Comparison of ENCODE assay signal across 1 cellular context in the genomic region with DNA sequence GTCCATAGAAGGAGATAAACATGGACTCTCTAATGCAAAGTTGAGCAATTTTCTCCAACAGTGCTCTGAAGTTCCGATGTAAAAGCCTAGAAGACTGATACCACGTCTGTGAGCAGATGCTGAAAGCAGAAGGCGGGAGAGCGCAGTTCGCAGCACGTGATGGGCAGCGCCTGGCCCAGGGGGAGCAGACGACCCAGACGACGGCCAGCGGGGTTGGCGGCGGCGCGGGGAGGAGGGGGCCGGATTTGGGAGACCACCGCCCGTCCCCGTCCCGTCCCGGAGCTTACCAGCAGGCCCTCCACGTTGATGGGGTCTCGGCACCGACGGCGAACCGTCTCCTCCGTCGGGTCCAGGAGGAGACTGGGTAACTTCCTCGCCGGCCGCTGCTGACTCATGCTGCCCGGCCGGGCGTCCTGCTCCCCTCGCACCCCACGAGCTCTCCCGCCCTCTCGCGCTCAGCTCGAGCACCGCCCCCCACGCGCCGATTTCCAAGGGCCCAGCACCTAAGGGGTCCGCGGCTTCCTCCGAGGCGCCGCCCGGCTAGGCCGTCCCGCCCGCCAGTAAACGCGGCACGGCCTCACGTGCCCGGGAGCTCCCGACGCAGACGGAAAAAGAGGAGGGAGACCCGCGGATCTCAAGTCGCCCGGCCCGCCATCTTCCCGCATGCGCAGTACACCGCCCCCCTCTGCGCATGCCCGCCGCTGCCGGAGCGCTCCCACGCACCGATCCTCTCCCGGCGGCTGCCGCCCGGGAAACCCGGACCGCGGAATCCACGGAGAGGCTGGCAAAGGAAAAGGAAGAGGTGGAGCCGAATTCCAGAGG.
TF ChIP-seq lines count a peak whose summit lies in the region.

A gene with protein sequence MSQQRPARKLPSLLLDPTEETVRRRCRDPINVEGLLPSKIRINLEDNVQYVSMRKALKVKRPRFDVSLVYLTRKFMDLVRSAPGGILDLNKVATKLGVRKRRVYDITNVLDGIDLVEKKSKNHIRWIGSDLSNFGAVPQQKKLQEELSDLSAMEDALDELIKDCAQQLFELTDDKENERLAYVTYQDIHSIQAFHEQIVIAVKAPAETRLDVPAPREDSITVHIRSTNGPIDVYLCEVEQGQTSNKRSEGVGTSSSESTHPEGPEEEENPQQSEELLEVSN (minus strand): TSS at position 677 of the 822 bp plus-strand sequence. CDS start 282 bp downstream, at position 395.

TF ChIP-seq in K562, 482 proteins besides CTCF, POLR2A, EP300 and RAD21 (continued from another document and continues in another):
- TF ChIP-seq, protein P1, sequence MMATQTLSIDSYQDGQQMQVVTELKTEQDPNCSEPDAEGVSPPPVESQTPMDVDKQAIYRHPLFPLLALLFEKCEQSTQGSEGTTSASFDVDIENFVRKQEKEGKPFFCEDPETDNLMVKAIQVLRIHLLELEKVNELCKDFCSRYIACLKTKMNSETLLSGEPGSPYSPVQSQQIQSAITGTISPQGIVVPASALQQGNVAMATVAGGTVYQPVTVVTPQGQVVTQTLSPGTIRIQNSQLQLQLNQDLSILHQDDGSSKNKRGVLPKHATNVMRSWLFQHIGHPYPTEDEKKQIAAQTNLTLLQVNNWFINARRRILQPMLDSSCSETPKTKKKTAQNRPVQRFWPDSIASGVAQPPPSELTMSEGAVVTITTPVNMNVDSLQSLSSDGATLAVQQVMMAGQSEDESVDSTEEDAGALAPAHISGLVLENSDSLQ (IDR thresholded peaks at IDR 0.05), result peak; percentile 41; the same call in 1 of the 2 replicates
- TF ChIP-seq SRSF9 (IDR thresholded peaks at IDR 0.05; ENCODE audit: borderline replicate concordance, low read depth, low read length) (no peak), RBBP5 (IDR thresholded peaks at IDR 0.05; ENCODE audit: borderline replicate concordance, insufficient read depth, low read length, poor library complexity, severe bottlenecking) (peak; percentile 93), FOXK1 (CRISPR knock-in tag; IDR thresholded peaks at IDR 0.05; ENCODE audit: borderline replicate concordance) (peak; percentile 89; the same call in 1 of the 2 replicates), RBFOX2 (IDR thresholded peaks at IDR 0.05; ENCODE audit: low read depth, low read length) (peak; percentile 92), TSC22D4 (tag; IDR thresholded peaks at IDR 0.05) (no peak), ZNF766 (CRISPR knock-in tag; conservative IDR thresholded peaks at IDR 0.05) (peak; percentile 57), SMC3 (conservative IDR thresholded peaks at IDR 0.05; ENCODE audit: insufficient read depth, low read depth, low read length) (no peak), RBM22 (IDR thresholded peaks at IDR 0.05; ENCODE audit: low read depth, low read length, poor library complexity, severe bottlenecking) (no peak), BRF1 (IDR thresholded peaks at IDR 0.05; ENCODE audit: borderline replicate concordance, extremely low read depth, insufficient read length) (no peak), SRSF7 (optimal IDR thresholded peaks at IDR 0.05; ENCODE audit: low read depth, low read length) (no peak), MIER1 (IDR thresholded peaks at IDR 0.05; ENCODE audit: low read depth) (no peak), NR1H2 (CRISPR knock-in tag; IDR thresholded peaks at IDR 0.05) (peak; percentile 99), HNRNPL (IDR thresholded peaks at IDR 0.05; ENCODE audit: low read depth, low read length) (no peak), ZNF184 (CRISPR knock-in tag; IDR thresholded peaks at IDR 0.05) (no peak), RFX1 (IDR thresholded peaks at IDR 0.05) (no peak), DMBX1 (CRISPR knock-in tag; IDR thresholded peaks at IDR 0.05; ENCODE audit: borderline replicate concordance) (no peak; the same call in 1 of the 2 replicates), NR2C2 (CRISPR knock-in tag; IDR thresholded peaks at IDR 0.05) (peak; percentile 81; the same call in 1 of the 2 replicates), NR2C2 (tag; IDR thresholded peaks at IDR 0.05) (peak; percentile 39; the same call in 1 of the 2 replicates), HSF4 (CRISPR knock-in tag; IDR thresholded peaks at IDR 0.05; ENCODE audit: borderline replicate concordance) (no peak), PYGO2 (tag; IDR thresholded peaks at IDR 0.05) (no peak), DNMT1 (IDR thresholded peaks at IDR 0.05) (no peak), C11orf30 (IDR thresholded peaks at IDR 0.05; ENCODE audit: low read depth) (peak; percentile 94), FOXJ2 (tag; IDR thresholded peaks at IDR 0.05) (peak; percentile 52; the same call in 1 of the 2 replicates), TEAD1 (CRISPR knock-in tag; IDR thresholded peaks at IDR 0.05) (peak; percentile 53 to 97; a peak in 3 of 4 replicates), THRAP3 (IDR thresholded peaks at IDR 0.05; ENCODE audit: borderline replicate concordance) (peak; percentile 95), LARP7 (IDR thresholded peaks at IDR 0.05) (no peak), ZNF785 (CRISPR knock-in tag; IDR thresholded peaks at IDR 0.05) (no peak)
- TF ChIP-seq, protein P2, sequence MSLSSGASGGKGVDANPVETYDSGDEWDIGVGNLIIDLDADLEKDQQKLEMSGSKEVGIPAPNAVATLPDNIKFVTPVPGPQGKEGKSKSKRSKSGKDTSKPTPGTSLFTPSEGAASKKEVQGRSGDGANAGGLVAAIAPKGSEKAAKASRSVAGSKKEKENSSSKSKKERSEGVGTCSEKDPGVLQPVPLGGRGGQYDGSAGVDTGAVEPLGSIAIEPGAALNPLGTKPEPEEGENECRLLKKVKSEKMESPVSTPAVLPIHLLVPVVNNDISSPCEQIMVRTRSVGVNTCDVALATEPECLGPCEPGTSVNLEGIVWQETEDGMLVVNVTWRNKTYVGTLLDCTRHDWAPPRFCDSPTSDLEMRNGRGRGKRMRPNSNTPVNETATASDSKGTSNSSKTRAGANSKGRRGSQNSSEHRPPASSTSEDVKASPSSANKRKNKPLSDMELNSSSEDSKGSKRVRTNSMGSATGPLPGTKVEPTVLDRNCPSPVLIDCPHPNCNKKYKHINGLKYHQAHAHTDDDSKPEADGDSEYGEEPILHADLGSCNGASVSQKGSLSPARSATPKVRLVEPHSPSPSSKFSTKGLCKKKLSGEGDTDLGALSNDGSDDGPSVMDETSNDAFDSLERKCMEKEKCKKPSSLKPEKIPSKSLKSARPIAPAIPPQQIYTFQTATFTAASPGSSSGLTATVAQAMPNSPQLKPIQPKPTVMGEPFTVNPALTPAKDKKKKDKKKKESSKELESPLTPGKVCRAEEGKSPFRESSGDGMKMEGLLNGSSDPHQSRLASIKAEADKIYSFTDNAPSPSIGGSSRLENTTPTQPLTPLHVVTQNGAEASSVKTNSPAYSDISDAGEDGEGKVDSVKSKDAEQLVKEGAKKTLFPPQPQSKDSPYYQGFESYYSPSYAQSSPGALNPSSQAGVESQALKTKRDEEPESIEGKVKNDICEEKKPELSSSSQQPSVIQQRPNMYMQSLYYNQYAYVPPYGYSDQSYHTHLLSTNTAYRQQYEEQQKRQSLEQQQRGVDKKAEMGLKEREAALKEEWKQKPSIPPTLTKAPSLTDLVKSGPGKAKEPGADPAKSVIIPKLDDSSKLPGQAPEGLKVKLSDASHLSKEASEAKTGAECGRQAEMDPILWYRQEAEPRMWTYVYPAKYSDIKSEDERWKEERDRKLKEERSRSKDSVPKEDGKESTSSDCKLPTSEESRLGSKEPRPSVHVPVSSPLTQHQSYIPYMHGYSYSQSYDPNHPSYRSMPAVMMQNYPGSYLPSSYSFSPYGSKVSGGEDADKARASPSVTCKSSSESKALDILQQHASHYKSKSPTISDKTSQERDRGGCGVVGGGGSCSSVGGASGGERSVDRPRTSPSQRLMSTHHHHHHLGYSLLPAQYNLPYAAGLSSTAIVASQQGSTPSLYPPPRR (CRISPR knock-in tag; IDR thresholded peaks at IDR 0.05; ENCODE audit: borderline replicate concordance), result peak; percentile 97; the same call in 1 of the 2 replicates
- TF ChIP-seq, protein P3, sequence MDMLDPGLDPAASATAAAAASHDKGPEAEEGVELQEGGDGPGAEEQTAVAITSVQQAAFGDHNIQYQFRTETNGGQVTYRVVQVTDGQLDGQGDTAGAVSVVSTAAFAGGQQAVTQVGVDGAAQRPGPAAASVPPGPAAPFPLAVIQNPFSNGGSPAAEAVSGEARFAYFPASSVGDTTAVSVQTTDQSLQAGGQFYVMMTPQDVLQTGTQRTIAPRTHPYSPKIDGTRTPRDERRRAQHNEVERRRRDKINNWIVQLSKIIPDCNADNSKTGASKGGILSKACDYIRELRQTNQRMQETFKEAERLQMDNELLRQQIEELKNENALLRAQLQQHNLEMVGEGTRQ (CRISPR knock-in tag; IDR thresholded peaks at IDR 0.05), result peak; percentile 92
- TF ChIP-seq, protein P4, sequence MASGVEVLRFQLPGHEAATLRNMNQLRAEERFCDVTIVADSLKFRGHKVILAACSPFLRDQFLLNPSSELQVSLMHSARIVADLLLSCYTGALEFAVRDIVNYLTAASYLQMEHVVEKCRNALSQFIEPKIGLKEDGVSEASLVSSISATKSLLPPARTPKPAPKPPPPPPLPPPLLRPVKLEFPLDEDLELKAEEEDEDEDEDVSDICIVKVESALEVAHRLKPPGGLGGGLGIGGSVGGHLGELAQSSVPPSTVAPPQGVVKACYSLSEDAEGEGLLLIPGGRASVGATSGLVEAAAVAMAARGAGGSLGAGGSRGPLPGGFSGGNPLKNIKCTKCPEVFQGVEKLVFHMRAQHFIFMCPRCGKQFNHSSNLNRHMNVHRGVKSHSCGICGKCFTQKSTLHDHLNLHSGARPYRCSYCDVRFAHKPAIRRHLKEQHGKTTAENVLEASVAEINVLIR (CRISPR knock-in tag; IDR thresholded peaks at IDR 0.05), result no peak
- TF ChIP-seq, protein P5, sequence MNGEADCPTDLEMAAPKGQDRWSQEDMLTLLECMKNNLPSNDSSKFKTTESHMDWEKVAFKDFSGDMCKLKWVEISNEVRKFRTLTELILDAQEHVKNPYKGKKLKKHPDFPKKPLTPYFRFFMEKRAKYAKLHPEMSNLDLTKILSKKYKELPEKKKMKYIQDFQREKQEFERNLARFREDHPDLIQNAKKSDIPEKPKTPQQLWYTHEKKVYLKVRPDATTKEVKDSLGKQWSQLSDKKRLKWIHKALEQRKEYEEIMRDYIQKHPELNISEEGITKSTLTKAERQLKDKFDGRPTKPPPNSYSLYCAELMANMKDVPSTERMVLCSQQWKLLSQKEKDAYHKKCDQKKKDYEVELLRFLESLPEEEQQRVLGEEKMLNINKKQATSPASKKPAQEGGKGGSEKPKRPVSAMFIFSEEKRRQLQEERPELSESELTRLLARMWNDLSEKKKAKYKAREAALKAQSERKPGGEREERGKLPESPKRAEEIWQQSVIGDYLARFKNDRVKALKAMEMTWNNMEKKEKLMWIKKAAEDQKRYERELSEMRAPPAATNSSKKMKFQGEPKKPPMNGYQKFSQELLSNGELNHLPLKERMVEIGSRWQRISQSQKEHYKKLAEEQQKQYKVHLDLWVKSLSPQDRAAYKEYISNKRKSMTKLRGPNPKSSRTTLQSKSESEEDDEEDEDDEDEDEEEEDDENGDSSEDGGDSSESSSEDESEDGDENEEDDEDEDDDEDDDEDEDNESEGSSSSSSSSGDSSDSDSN (IDR thresholded peaks at IDR 0.05; ENCODE audit: borderline replicate concordance in 1 of 2, low read depth in 2 of 2, low read length in 2 of 2), result no peak
- TF ChIP-seq, protein P6, sequence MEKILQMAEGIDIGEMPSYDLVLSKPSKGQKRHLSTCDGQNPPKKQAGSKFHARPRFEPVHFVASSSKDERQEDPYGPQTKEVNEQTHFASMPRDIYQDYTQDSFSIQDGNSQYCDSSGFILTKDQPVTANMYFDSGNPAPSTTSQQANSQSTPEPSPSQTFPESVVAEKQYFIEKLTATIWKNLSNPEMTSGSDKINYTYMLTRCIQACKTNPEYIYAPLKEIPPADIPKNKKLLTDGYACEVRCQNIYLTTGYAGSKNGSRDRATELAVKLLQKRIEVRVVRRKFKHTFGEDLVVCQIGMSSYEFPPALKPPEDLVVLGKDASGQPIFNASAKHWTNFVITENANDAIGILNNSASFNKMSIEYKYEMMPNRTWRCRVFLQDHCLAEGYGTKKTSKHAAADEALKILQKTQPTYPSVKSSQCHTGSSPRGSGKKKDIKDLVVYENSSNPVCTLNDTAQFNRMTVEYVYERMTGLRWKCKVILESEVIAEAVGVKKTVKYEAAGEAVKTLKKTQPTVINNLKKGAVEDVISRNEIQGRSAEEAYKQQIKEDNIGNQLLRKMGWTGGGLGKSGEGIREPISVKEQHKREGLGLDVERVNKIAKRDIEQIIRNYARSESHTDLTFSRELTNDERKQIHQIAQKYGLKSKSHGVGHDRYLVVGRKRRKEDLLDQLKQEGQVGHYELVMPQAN (IDR thresholded peaks at IDR 0.05; ENCODE audit: borderline replicate concordance), result no peak
- TF ChIP-seq, protein P7, sequence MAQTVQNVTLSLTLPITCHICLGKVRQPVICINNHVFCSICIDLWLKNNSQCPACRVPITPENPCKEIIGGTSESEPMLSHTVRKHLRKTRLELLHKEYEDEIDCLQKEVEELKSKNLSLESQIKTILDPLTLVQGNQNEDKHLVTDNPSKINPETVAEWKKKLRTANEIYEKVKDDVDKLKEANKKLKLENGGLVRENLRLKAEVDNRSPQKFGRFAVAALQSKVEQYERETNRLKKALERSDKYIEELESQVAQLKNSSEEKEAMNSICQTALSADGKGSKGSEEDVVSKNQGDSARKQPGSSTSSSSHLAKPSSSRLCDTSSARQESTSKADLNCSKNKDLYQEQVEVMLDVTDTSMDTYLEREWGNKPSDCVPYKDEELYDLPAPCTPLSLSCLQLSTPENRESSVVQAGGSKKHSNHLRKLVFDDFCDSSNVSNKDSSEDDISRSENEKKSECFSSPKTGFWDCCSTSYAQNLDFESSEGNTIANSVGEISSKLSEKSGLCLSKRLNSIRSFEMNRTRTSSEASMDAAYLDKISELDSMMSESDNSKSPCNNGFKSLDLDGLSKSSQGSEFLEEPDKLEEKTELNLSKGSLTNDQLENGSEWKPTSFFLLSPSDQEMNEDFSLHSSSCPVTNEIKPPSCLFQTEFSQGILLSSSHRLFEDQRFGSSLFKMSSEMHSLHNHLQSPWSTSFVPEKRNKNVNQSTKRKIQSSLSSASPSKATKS (CRISPR knock-in tag; IDR thresholded peaks at IDR 0.05), result no peak
- TF ChIP-seq, protein P8, sequence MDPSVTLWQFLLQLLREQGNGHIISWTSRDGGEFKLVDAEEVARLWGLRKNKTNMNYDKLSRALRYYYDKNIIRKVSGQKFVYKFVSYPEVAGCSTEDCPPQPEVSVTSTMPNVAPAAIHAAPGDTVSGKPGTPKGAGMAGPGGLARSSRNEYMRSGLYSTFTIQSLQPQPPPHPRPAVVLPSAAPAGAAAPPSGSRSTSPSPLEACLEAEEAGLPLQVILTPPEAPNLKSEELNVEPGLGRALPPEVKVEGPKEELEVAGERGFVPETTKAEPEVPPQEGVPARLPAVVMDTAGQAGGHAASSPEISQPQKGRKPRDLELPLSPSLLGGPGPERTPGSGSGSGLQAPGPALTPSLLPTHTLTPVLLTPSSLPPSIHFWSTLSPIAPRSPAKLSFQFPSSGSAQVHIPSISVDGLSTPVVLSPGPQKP (CRISPR knock-in tag; IDR thresholded peaks at IDR 0.05), result no peak; the same call in 1 of the 2 replicates
- TF ChIP-seq, protein P9, sequence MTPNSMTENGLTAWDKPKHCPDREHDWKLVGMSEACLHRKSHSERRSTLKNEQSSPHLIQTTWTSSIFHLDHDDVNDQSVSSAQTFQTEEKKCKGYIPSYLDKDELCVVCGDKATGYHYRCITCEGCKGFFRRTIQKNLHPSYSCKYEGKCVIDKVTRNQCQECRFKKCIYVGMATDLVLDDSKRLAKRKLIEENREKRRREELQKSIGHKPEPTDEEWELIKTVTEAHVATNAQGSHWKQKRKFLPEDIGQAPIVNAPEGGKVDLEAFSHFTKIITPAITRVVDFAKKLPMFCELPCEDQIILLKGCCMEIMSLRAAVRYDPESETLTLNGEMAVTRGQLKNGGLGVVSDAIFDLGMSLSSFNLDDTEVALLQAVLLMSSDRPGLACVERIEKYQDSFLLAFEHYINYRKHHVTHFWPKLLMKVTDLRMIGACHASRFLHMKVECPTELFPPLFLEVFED (CRISPR knock-in tag; conservative IDR thresholded peaks at IDR 0.05), result no peak
